In genomic region chr1:53641481-53642214, GRCh38 we compare ENCODE assay signal across 27 cellular contexts.
DNase-seq lines count a peak whose midpoint lies in the region; ATAC-seq and TF ChIP-seq lines count a peak whose summit lies in the region.
"Had no signal": no experiment of that assay in that cellular context is flagged by ENCODE, and none has a peak within 500 bp of the region (broad histone marks: within the 10 kb centered on the region; RNA-seq: fewer than 3 reads in every experiment).

No MANE protein-coding gene starts in this region.

- no peak for TF ChIP-seq CTCF in BE2C (IDR thresholded peaks at IDR 0.05; ENCODE audit: low read depth, low read length)
- TF ChIP-seq CTCF in GM23338 (conservative IDR thresholded peaks at IDR 0.05; ENCODE audit: low read depth in 2 of 2) = no peak
- no peak for TF ChIP-seq CTCF in WERI-Rb-1 (IDR thresholded peaks at IDR 0.05; ENCODE audit: low read depth, low read length)
- no peak for TF ChIP-seq CTCF in omental fat pad (IDR thresholded peaks at IDR 0.05)
- no peak for TF ChIP-seq CTCF in PC-9 (conservative IDR thresholded peaks at IDR 0.05)

- H3K4me1 ChIP-seq in BE2C = no peaks in the 10 kb centered on the region
- H3K4me1 ChIP-seq in GM23338 (ENCODE audit: insufficient read depth) = no peaks in the 10 kb centered on the region
- no peaks in the 10 kb centered on the region for H3K4me1 ChIP-seq in PC-9 (replicated peaks; ENCODE audit: insufficient read depth)
- H3K4me1 ChIP-seq: psoas muscle, SJCRH30 had no signal

- peaks cover 16% of the 10 kb centered on the region for H3K27me3 Mint-ChIP-seq in GM23338 (ENCODE audit: insufficient read depth, low read depth, poor library complexity)
- H3K27me3 Mint-ChIP-seq: activated naive CD8-positive, alpha-beta T cell; IgD-negative memory B cell had no signal

- DNase-seq in BE2C (peak; percentile 28), GM23338 (ENCODE audit: low spot score) (no peak), WERI-Rb-1 (peak; percentile 43), omental fat pad (ENCODE audit: low spot score) (peak; percentile 9), NCI-H2107 treated with DMSO at 0.1 percent for 48 hours (lab: John Stamatoyannopoulos, UW; ENCODE audit: unreplicated experiment) (no peak), occipital lobe (lab: John Stamatoyannopoulos, UW) (no peak), PC-9 (no peak)
- no peak for DNase-seq in stimulated activated naive CD8-positive, alpha-beta T cell treated with anti-CD3 and anti-CD28 coated beads, Interleukin-15, Interleukin-2, amounts not matched to agents 100 U/mL and 50 U/mL, for 24 hours
- DNase-seq: activated CD4-positive, alpha-beta T cell treated with anti-CD3 and anti-CD28 coated beads, Interleukin-2, amount 10 ng/mL, durations not matched to agents 24 days and 14 days; islet precursor cell; NCI-H1092; NCI-H1930; NCI-H446 treated with DMSO at 0.1 percent for 48 hours; psoas muscle; SJCRH30 had no signal

- intact Hi-C loops in PC-9 (cut with micrococcal nuclease; ENCODE audit: unreplicated experiment) = no loop called here

- H3K9me3 ChIP-seq in BE2C (no peaks in the 10 kb centered on the region), WERI-Rb-1 (ENCODE audit: severe bottlenecking) (no peaks in the 10 kb centered on the region), PC-9 (ENCODE audit: insufficient read depth, low read depth) (no peaks in the 10 kb centered on the region)
- H3K9me3 ChIP-seq: psoas muscle, SJCRH30, thoracic aorta had no signal

- peaks cover 22% of the 10 kb centered on the region; the same call in 2 of the 3 replicates for H3K4me1 Mint-ChIP-seq in GM23338
- H3K4me1 Mint-ChIP-seq: CD14-positive monocyte; central memory CD8-positive, alpha-beta T cell; IgD-negative memory B cell; stimulated activated memory B cell treated with anti-CD40 and anti-IgM and Interleukin-4, amounts not matched to agents 10 μg/mL and 1 μg/mL and 100 μg/mL, for 72 hours had no signal

- H2AFZ ChIP-seq in GM23338 = no peak overlapping the region
- H2AFZ ChIP-seq in PC-9 = no peak overlapping the region

- no peaks in the 10 kb centered on the region for H3K36me3 ChIP-seq in BE2C
- no peaks in the 10 kb centered on the region for H3K36me3 ChIP-seq in GM23338 (ENCODE audit: insufficient read depth)
- H3K36me3 ChIP-seq in WERI-Rb-1 = no peaks in the 10 kb centered on the region
- no peaks in the 10 kb centered on the region for H3K36me3 ChIP-seq in PC-9 (ENCODE audit: low read depth)
- H3K36me3 ChIP-seq: SJCRH30, thoracic aorta had no signal

- no peaks in the 10 kb centered on the region; the same call in 2 of the 3 replicates for H3K36me3 Mint-ChIP-seq in GM23338 (ENCODE audit: low read depth)
- H3K36me3 Mint-ChIP-seq: activated naive CD8-positive, alpha-beta T cell; CD14-positive monocyte; IgD-negative memory B cell; stimulated activated memory B cell treated with anti-CD40 and anti-IgM and Interleukin-4, amounts not matched to agents 10 μg/mL and 1 μg/mL and 100 μg/mL, for 72 hours had no signal

- no peak overlapping the region for H3K4me3 ChIP-seq in BE2C (ENCODE audit: low read depth, low read length)
- no peak overlapping the region for H3K4me3 ChIP-seq in GM23338
- no peak overlapping the region for H3K4me3 ChIP-seq in WERI-Rb-1 (ENCODE audit: low read depth, low read length)
- H3K4me3 ChIP-seq in PC-9 = no peak overlapping the region
- H3K4me3 ChIP-seq: dorsolateral prefrontal cortex, lung, psoas muscle, SJCRH30, smooth muscle cell, thoracic aorta had no signal

- no peaks in the 10 kb centered on the region for H3K9me3 Mint-ChIP-seq in GM23338
- H3K9me3 Mint-ChIP-seq: activated CD4-positive, alpha-beta T cell treated with anti-CD3 and anti-CD28 coated beads, Interleukin-2, amount 10 ng/mL, durations not matched to agents 24 days and 14 days; activated T-helper 1 cell treated with anti-CD3 and anti-CD28 coated beads, Interleukin-12 subunit alpha, Interleukin-12 subunit beta, Interleukin-2, Interleukin-4 antibody, amounts not matched to agents 30 ng/mL and 10 ng/mL and 1 ng/mL, durations not matched to agents 14 hours and 24 hours and 36 hours; CD14-positive monocyte; central memory CD8-positive, alpha-beta T cell; IgD-negative memory B cell; neural crest cell; stimulated activated memory B cell treated with anti-CD40 and anti-IgM and Interleukin-4, amounts not matched to agents 10 μg/mL and 1 μg/mL and 100 μg/mL, for 72 hours had no signal

- peak; percentile 24; the same call in 2 of the 3 replicates for ATAC-seq in GM23338
- ATAC-seq in omental fat pad (ENCODE audit: low FRiP score) = no peak
- ATAC-seq in stimulated activated naive CD8-positive, alpha-beta T cell treated with anti-CD3 and anti-CD28 coated beads, Interleukin-15, Interleukin-2, amounts not matched to agents 100 U/mL and 50 U/mL, for 24 hours = no peak
- ATAC-seq: Panc1; psoas muscle; stimulated activated memory B cell treated with anti-CD40 and anti-IgM and Interleukin-4, amounts not matched to agents 10 μg/mL and 1 μg/mL and 100 μg/mL, for 72 hours had no signal

- no TSS peak for BruUV-seq in PC-9 (replicated peaks; lab: Mats Ljungman, UMichigan)

- H3K4me2 ChIP-seq in GM23338 (no peak overlapping the region), PC-9 (no peak overlapping the region)
- H3K4me2 ChIP-seq: smooth muscle cell had no signal

- CTCF ChIA-PET in PC-9 (lab: Charles Lee) = no interaction called here

- no peak overlapping the region for H3K27ac Mint-ChIP-seq in GM23338
- H3K27ac Mint-ChIP-seq: activated CD4-positive, alpha-beta T cell treated with anti-CD3 and anti-CD28 coated beads, Interleukin-2, amount 10 ng/mL, durations not matched to agents 24 days and 14 days; activated naive CD8-positive, alpha-beta T cell; activated T-helper 1 cell treated with anti-CD3 and anti-CD28 coated beads, Interleukin-12 subunit alpha, Interleukin-12 subunit beta, Interleukin-2, Interleukin-4 antibody, amounts not matched to agents 30 ng/mL and 10 ng/mL and 1 ng/mL, durations not matched to agents 14 hours and 24 hours and 36 hours; CD14-positive monocyte; stimulated activated memory B cell treated with anti-CD40 and anti-IgM and Interleukin-4, amounts not matched to agents 10 μg/mL and 1 μg/mL and 100 μg/mL, for 72 hours had no signal

- H3K27ac ChIP-seq in GM23338 (ENCODE audit: low read depth) (no peak overlapping the region), WERI-Rb-1 (peak overlapping the region; percentile 28), PC-9 (no peak overlapping the region)
- H3K27ac ChIP-seq: dorsolateral prefrontal cortex, psoas muscle, SJCRH30, thoracic aorta had no signal

- H3K9me2 ChIP-seq in GM23338 (ENCODE audit: insufficient read depth) = no peaks in the 10 kb centered on the region
- H3K9me2 ChIP-seq in PC-9 (ENCODE audit: insufficient read depth) = no peaks in the 10 kb centered on the region

- H3F3A ChIP-seq in GM23338 (replicated peaks; ENCODE audit: low read depth) = no peaks in the 10 kb centered on the region
- no peaks in the 10 kb centered on the region for H3F3A ChIP-seq in PC-9 (ENCODE audit: insufficient read depth, low read depth)

- no peak overlapping the region for H3K4me3 Mint-ChIP-seq in GM23338
- H3K4me3 Mint-ChIP-seq: activated CD4-positive, alpha-beta T cell treated with anti-CD3 and anti-CD28 coated beads, Interleukin-2, amount 10 ng/mL, durations not matched to agents 24 days and 14 days; activated naive CD8-positive, alpha-beta T cell; activated T-helper 1 cell treated with anti-CD3 and anti-CD28 coated beads, Interleukin-12 subunit alpha, Interleukin-12 subunit beta, Interleukin-2, Interleukin-4 antibody, amounts not matched to agents 30 ng/mL and 10 ng/mL and 1 ng/mL, durations not matched to agents 14 hours and 24 hours and 36 hours; CD14-positive monocyte; central memory CD8-positive, alpha-beta T cell; IgD-negative memory B cell; neural crest cell; stimulated activated memory B cell treated with anti-CD40 and anti-IgM and Interleukin-4, amounts not matched to agents 10 μg/mL and 1 μg/mL and 100 μg/mL, for 72 hours had no signal

- POLR2A ChIA-PET in PC-9 (lab: Charles Lee; ENCODE audit: unreplicated experiment) = no interaction called here

- H3K27me3 ChIP-seq in BE2C (no peaks in the 10 kb centered on the region), GM23338 (ENCODE audit: insufficient read depth) (no peaks in the 10 kb centered on the region), WERI-Rb-1 (ENCODE audit: insufficient read depth, low read depth, severe bottlenecking) (no peaks in the 10 kb centered on the region), PC-9 (ENCODE audit: insufficient read depth, low read depth) (peaks cover 13% of the 10 kb centered on the region; the same call in 1 of the 2 replicates)
- H3K27me3 ChIP-seq: dorsolateral prefrontal cortex had no signal

- H4K20me1 ChIP-seq in GM23338 (replicated peaks; ENCODE audit: insufficient read depth) (no peaks in the 10 kb centered on the region), PC-9 (ENCODE audit: insufficient read depth) (no peaks in the 10 kb centered on the region)

- H3K79me2 ChIP-seq in GM23338 (replicated peaks; ENCODE audit: insufficient read depth) (no peaks in the 10 kb centered on the region), PC-9 (ENCODE audit: low read depth) (no peaks in the 10 kb centered on the region)

TF ChIP-seq in GM23338, 12 proteins besides CTCF, POLR2A, EP300 and RAD21 (continues in another document):
- TF ChIP-seq EZH2 (IDR thresholded peaks at IDR 0.05; ENCODE audit: low read depth, unreplicated experiment) = no peak
- no peak for TF ChIP-seq STAT1 (IDR thresholded peaks at IDR 0.05; ENCODE audit: unreplicated experiment)
- TF ChIP-seq POLR2AphosphoS5 (IDR thresholded peaks at IDR 0.05; ENCODE audit: low read depth) = no peak

Comparison
In these comparisons a context has a peak if more than half of its experiments do, and no peak if none do; other contexts are left out.
1. DNase-seq: peak in BE2C (single experiment), WERI-Rb-1 (single experiment) and omental fat pad (single experiment); none in GM23338 (single experiment), NCI-H2107 treated with DMSO at 0.1 percent for 48 hours (single experiment), stimulated activated naive CD8-positive, alpha-beta T cell treated with anti-CD3 and anti-CD28 coated beads, Interleukin-15, Interleukin-2, amounts not matched to agents 100 U/mL and 50 U/mL, for 24 hours (single experiment), occipital lobe (single experiment) and PC-9 (0 of 2).